Comparison of ENCODE assay signal across 9 cellular contexts in the genomic region with DNA sequence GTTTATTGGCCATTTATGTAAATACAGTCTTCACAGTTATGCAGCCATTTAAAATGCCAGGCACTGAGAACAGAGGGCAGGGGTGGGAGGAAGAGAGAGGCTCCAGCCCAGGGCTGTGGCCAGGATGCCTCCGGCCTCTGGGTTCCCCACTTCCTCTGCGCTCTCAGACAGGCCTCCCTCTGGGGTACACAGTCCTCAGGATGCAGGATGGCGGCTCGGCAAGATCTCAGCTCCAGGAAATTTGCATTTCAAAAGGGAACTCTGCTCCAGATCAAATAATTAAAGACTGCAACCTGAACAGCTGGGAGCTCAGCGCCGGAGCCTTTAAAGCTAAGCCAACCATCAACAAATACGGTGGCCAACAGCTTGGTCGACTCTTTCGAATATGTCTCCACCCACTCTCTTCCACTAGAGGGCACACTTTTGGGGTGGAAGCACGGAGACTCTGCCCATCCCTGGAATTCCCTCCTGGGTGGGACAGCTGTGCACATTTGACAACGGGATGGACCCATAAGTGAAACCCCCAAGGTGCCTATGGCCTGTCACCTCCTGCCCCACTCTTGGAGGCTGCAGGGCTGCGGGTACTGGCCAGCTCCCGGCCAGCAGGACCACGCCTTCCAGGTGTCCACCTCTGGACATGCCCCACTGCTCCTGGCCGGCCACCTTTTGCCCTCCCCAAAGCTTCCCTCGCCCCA.
DNase-seq lines count a peak whose midpoint lies in the region; ATAC-seq, FAIRE-seq and TF ChIP-seq lines count a peak whose summit lies in the region.
"Had no signal": no experiment of that assay in that cellular context is flagged by ENCODE, and none has a peak within 500 bp of the region (broad histone marks: within the 10 kb centered on the region; RNA-seq: fewer than 3 reads in every experiment).

No MANE protein-coding gene starts in this region.

- in situ Hi-C loops in HepG2 (cut with HindIII; ENCODE audit: extremely low pct_ligation_motif_present, low pct_unique_long_range_greater_than_20kb) (no loop called here), ACHN (cut with HindIII; ENCODE audit: low pct_ligation_motif_present, low pct_unique_long_range_greater_than_20kb, low sequenced_read_pairs) (no loop called here)

- peak; percentile 75 for ATAC-seq in HCT116
- ATAC-seq in HepG2: peak; percentile 16; the same call in 1 of the 3 replicates
- no peak for ATAC-seq in activated naive CD4-positive, alpha-beta T cell treated with anti-CD3 and anti-CD28 coated beads, Interleukin-2, amount 50 U/mL, for 72 hours
- ATAC-seq: esophagus mucosa had no signal

- FAIRE-seq in HepG2 (lab: Jason Lieb, UNC): no peak

- no peak overlapping the region for H3K27ac ChIP-seq in HCT116 (ENCODE audit: low read depth, low read length)
- H3K27ac ChIP-seq in PC-9: no peak overlapping the region
- H3K27ac ChIP-seq in HepG2 (ENCODE audit: extremely low read length, insufficient read depth, low read length): no peak overlapping the region

- intact Hi-C loops in HCT116 (cut with micrococcal nuclease): no loop called here
- intact Hi-C loops in PC-9 (cut with micrococcal nuclease; ENCODE audit: unreplicated experiment): no loop called here
- intact Hi-C loops in HepG2 (cut with micrococcal nuclease; ENCODE audit: unreplicated experiment): no loop called here

- DNase-seq in BE2C: no peak
- DNase-seq in HCT116 (ENCODE audit: low read depth, low spot score): peak; percentile 7
- no peak for DNase-seq in PC-9
- no peak for DNase-seq in HepG2 (ENCODE audit: low spot score)
- DNase-seq in activated T-cell treated with anti-CD3 and anti-CD28 coated beads, Interleukin-2, amount 50 U/mL, for 1 hour: no peak
- DNase-seq in ACHN: no peak
- no peak for DNase-seq in activated naive CD4-positive, alpha-beta T cell treated with anti-CD3 and anti-CD28 coated beads, Interleukin-2, amount 50 U/mL, for 16 hours
- no peak for DNase-seq in activated naive CD4-positive, alpha-beta T cell treated with anti-CD3 and anti-CD28 coated beads, Interleukin-2, amount 50 U/mL, for 72 hours (ENCODE audit: low spot score in 2 of 2)

- WGBS in HepG2 (ENCODE audit: low lambda C conversion rate): 45% methylated on average over 11 of the region's 16 CpGs

- H3K79me2 ChIP-seq in HCT116 (ENCODE audit: insufficient read depth, low read length): no peaks in the 10 kb centered on the region
- no peaks in the 10 kb centered on the region for H3K79me2 ChIP-seq in PC-9 (ENCODE audit: low read depth)
- no peaks in the 10 kb centered on the region for H3K79me2 ChIP-seq in HepG2 (ENCODE audit: insufficient read depth, low read length)

- H3K36me3 ChIP-seq in BE2C: no peaks in the 10 kb centered on the region
- H3K36me3 ChIP-seq in HCT116 (ENCODE audit: control insufficient read depth in 1 of 2, insufficient read depth in 2 of 2, low read length in 2 of 2): no peaks in the 10 kb centered on the region
- no peaks in the 10 kb centered on the region for H3K36me3 ChIP-seq in PC-9 (ENCODE audit: low read depth)
- H3K36me3 ChIP-seq in HepG2 (replicated peaks in 1 of 2; ENCODE audit: control insufficient read depth in 1 of 2, insufficient read depth in 2 of 2, low read length in 2 of 2): no peaks in the 10 kb centered on the region

- peaks cover 0 to 4% of the 10 kb centered on the region in 2 donors for H3K36me3 Mint-ChIP-seq in activated naive CD4-positive, alpha-beta T cell treated with anti-CD3 and anti-CD28 coated beads, Interleukin-2, amount 50 U/mL, for 72 hours

- POLR2A ChIA-PET in HCT116 (lab: Charles Lee) (no interaction called here), PC-9 (lab: Charles Lee; ENCODE audit: unreplicated experiment) (interaction anchor here (0.6 kb wide), 1 partner anchor 40 kb away, joined by 6 read pairs; no protein-coding TSS in a partner anchor), HepG2 (lab: Yijun Ruan, JAX) (interaction anchor here (1.2 kb wide), 1 partner anchor 161 kb away, joined by 5 read pairs; no protein-coding TSS in a partner anchor)

- H3K4me2 ChIP-seq in HCT116 (ENCODE audit: low read length) (no peak overlapping the region), PC-9 (no peak overlapping the region), HepG2 (ENCODE audit: low read depth, low read length) (peak overlapping the region; percentile 73)

- H3K9me3 Mint-ChIP-seq in activated naive CD4-positive, alpha-beta T cell treated with anti-CD3 and anti-CD28 coated beads, Interleukin-2, amount 50 U/mL, for 72 hours: no peaks in the 10 kb centered on the region

- H3K4me3 ChIP-seq in BE2C (ENCODE audit: low read depth, low read length): no peak overlapping the region
- H3K4me3 ChIP-seq in HCT116 (replicated peaks in 1 of 2; ENCODE audit: low read depth in 1 of 2, low read length in 2 of 2): no peak overlapping the region
- no peak overlapping the region for H3K4me3 ChIP-seq in PC-9
- H3K4me3 ChIP-seq in HepG2 (replicated peaks in 1 of 3; ENCODE audit: insufficient read depth in 1 of 3, low read depth in 2 of 3, low read length in 3 of 3): peak overlapping the region in 1 of 3 experiments; percentile 20; a peak in 1 of 6 replicates

- CTCF ChIA-PET in HCT116 (lab: Charles Lee): interaction anchor here (0.9 to 1.5 kb wide), 6 partner anchors 14 to 942 kb away, joined by 3 to 10 read pairs (median 4); no protein-coding TSS in a partner anchor
- CTCF ChIA-PET in PC-9 (lab: Charles Lee): no interaction called here
- CTCF ChIA-PET in HepG2 (lab: Yijun Ruan, JAX; ENCODE audit: low intra/inter-chr PET ratio, low total read pairs): no interaction called here

- TF ChIP-seq POLR2A in HCT116 (IDR thresholded peaks at IDR 0.05; ENCODE audit: borderline replicate concordance, extremely low read depth, insufficient read depth, insufficient read length) (no peak), HepG2 (IDR thresholded peaks at IDR 0.05; ENCODE audit: insufficient read depth in 1 of 2, low read depth in 2 of 2, low read length in 2 of 2) (no peak)

- H2AFZ ChIP-seq in HCT116 (ENCODE audit: low read depth, low read length, poor library complexity, severe bottlenecking) (no peak overlapping the region), PC-9 (no peak overlapping the region), HepG2 (ENCODE audit: low read length) (no peak overlapping the region)

- H3K9me3 ChIP-seq in BE2C: peaks cover 2% of the 10 kb centered on the region
- no peaks in the 10 kb centered on the region; a peak in 2 of 4 replicates for H3K9me3 ChIP-seq in HCT116 (ENCODE audit: control insufficient read depth in 1 of 2, insufficient read depth in 1 of 2, low read depth in 1 of 2, low read length in 2 of 2)
- H3K9me3 ChIP-seq in PC-9 (ENCODE audit: insufficient read depth, low read depth): no peaks in the 10 kb centered on the region
- no peaks in the 10 kb centered on the region for H3K9me3 ChIP-seq in HepG2 (ENCODE audit: low read length)

- no peaks in the 10 kb centered on the region for H3F3A ChIP-seq in PC-9 (ENCODE audit: insufficient read depth, low read depth)

- BruUV-seq in HCT116 (replicated peaks; lab: Mats Ljungman, UMichigan) (no TSS peak), PC-9 (replicated peaks; lab: Mats Ljungman, UMichigan) (no TSS peak), HepG2 (replicated peaks; lab: Mats Ljungman, UMichigan) (no TSS peak)

- H3K9me2 ChIP-seq in HCT116 (ENCODE audit: insufficient read depth): no peaks in the 10 kb centered on the region
- H3K9me2 ChIP-seq in PC-9 (ENCODE audit: insufficient read depth): no peaks in the 10 kb centered on the region

- H3K27me3 ChIP-seq in BE2C (no peaks in the 10 kb centered on the region), HCT116 (ENCODE audit: insufficient read depth, low read length) (no peaks in the 10 kb centered on the region), PC-9 (ENCODE audit: insufficient read depth, low read depth) (peaks cover 92% of the 10 kb centered on the region), HepG2 (ENCODE audit: control insufficient read depth in 1 of 2, insufficient read depth in 2 of 2, low read length in 2 of 2) (no peaks in the 10 kb centered on the region)

- TF ChIP-seq EP300 in HepG2 (IDR thresholded peaks at IDR 0.05; ENCODE audit: low read depth in 2 of 2, low read length in 2 of 2) (no peak), HepG2 (CRISPR knock-in tag; IDR thresholded peaks at IDR 0.05; ENCODE audit: borderline replicate concordance) (no peak)

- peak; percentile 7; the same call in 1 of the 2 replicates for TF ChIP-seq CTCF in BE2C (IDR thresholded peaks at IDR 0.05; ENCODE audit: low read depth, low read length)
- peak; percentile 18 to 61 (median 57); a peak in 4 of 6 replicates for TF ChIP-seq CTCF in HCT116 (IDR thresholded peaks at IDR 0.05 in 2 of 3, conservative IDR thresholded peaks at IDR 0.05 in 1 of 3; ENCODE audit: borderline replicate concordance in 1 of 3, insufficient read depth in 1 of 3, low read depth in 2 of 3, low read length in 2 of 3)
- TF ChIP-seq CTCF in PC-9 (conservative IDR thresholded peaks at IDR 0.05): peak; percentile 60
- TF ChIP-seq CTCF in HepG2 (CRISPR knock-in tag; IDR thresholded peaks at IDR 0.05): peak; percentile 60

- no peak overlapping the region for H3K27ac Mint-ChIP-seq in activated naive CD4-positive, alpha-beta T cell treated with anti-CD3 and anti-CD28 coated beads, Interleukin-2, amount 50 U/mL, for 72 hours

- no peaks in the 10 kb centered on the region for H3K4me1 ChIP-seq in BE2C
- H3K4me1 ChIP-seq in HCT116 (ENCODE audit: control insufficient read depth in 1 of 2, insufficient read depth in 2 of 2, low read length in 2 of 2): no peaks in the 10 kb centered on the region
- no peaks in the 10 kb centered on the region for H3K4me1 ChIP-seq in PC-9 (replicated peaks; ENCODE audit: insufficient read depth)
- H3K4me1 ChIP-seq in HepG2 (ENCODE audit: insufficient read depth, low read length): peaks cover 38% of the 10 kb centered on the region

- RAD21 ChIA-PET in HCT116 (lab: Charles Lee; ENCODE audit: low non-redundant PET in 1 of 2, low total read pairs in 2 of 2, uncharacterized antibody in 2 of 2, unreplicated experiment in 2 of 2): no interaction called here

- H3K9ac ChIP-seq in HCT116 (ENCODE audit: low read length): no peak overlapping the region
- H3K9ac ChIP-seq in HepG2 (ENCODE audit: insufficient read depth, low read depth, low read length): no peak overlapping the region

- TF ChIP-seq RAD21 in HCT116 (IDR thresholded peaks at IDR 0.05; ENCODE audit: low read depth) (peak; percentile 29; the same call in 1 of the 2 replicates), HepG2 (CRISPR knock-in tag; IDR thresholded peaks at IDR 0.05) (no peak)

- no peaks in the 10 kb centered on the region for H4K20me1 ChIP-seq in HCT116 (ENCODE audit: insufficient read depth)
- H4K20me1 ChIP-seq in PC-9 (ENCODE audit: insufficient read depth): peaks cover 3% of the 10 kb centered on the region; the same call in 1 of the 2 replicates
- H4K20me1 ChIP-seq in HepG2 (ENCODE audit: insufficient read depth, low read length): no peaks in the 10 kb centered on the region

TF ChIP-seq in HepG2, 621 proteins besides CTCF, POLR2A, EP300 and RAD21 (continues in another document):
- TF ChIP-seq ZNF501 (CRISPR knock-in tag; IDR thresholded peaks at IDR 0.05) (0 out of 2 replicates have a peak, but pooled peaks have one; percentile 6), XRCC5 (optimal IDR thresholded peaks at IDR 0.05; ENCODE audit: low read length) (peak; percentile 57), SMC3 (IDR thresholded peaks at IDR 0.05; ENCODE audit: low read length) (peak; percentile 55)

Comparison
In these comparisons a context has a peak if more than half of its experiments do, and no peak if none do; other contexts are left out.
1. CTCF ChIP-seq: peak in every context shown above with its lines; median percentile 60 in PC-9; 60 in HepG2; 57 in HCT116; 7 in BE2C.
2. ATAC-seq: peak in HCT116 (single experiment) and HepG2 (single experiment); none in activated naive CD4-positive, alpha-beta T cell treated with anti-CD3 and anti-CD28 coated beads, Interleukin-2, amount 50 U/mL, for 72 hours (0 of 2).